ENCODE assay signal across 9 cellular contexts in the genomic region with DNA sequence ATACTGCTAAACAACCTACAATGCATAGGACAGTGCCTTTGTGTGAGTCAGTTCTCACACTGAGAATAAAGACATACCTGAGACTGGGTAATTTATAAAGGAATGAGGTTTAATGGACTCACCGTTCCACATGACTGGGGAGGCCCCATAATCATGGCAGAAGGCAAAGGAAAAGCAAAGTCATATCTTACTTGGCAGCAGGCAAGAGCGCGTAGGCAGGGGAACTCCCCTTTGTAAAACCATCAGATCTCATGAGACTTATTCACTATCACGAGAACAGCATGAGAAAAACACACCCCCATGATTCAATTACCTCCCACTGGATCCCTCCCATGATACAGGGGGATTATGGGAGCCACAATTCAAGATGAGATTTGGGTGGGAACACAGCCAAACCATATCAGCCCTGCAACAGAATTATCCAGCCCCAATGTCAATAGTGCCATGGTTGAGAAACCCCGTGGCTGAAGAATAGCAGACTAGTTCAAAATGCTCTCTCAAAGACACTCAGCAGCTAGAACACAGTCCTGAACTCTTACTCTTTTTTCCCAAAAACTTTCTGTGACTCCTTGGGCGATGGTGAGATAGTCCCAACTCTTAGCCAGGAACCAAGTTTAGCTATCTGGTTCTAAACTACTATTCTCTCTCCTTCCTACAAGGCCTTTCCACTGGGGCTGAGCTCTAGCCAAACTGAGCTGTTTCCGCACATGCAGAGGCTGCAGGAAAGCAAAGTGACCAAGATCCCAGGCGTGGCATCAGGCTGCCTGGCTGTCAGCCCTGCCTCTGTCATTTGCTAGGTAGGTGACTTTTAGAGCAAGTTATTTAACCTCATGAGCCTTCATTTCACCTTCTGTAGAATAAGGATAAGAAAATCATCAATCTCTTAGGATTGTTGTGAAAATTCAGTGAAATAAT. TPM values are rescaled to one million over a fixed set of nuclear protein-coding genes. Genes with fewer than 3 reads are reported as not detected.
A peak's percentile ranks its signal among the peaks of the same experiment; 100 is the strongest.
DNase-seq lines count a peak whose midpoint lies in the region; ATAC-seq and TF ChIP-seq lines count a peak whose summit lies in the region.
"Had no signal": no experiment of that assay in that cellular context is flagged by ENCODE, and none has a peak within 500 bp of the region (broad histone marks: within the 10 kb centered on the region; RNA-seq: fewer than 3 reads in every experiment).

No MANE protein-coding gene starts in this region.

- H4K20me1 ChIP-seq in GM23338 (replicated peaks; ENCODE audit: insufficient read depth) = no peaks in the 10 kb centered on the region

- peaks cover 14% of the 10 kb centered on the region for H3K4me1 Mint-ChIP-seq in GM23338
- no peaks in the 10 kb centered on the region for H3K4me1 Mint-ChIP-seq in Calu3 (ENCODE audit: low read depth, unreplicated experiment)

- TF ChIP-seq CTCF in RWPE2 (IDR thresholded peaks at IDR 0.05; ENCODE audit: poor library complexity, severe bottlenecking) (no peak), kidney epithelial cell (IDR thresholded peaks at IDR 0.05; ENCODE audit: insufficient read depth, low read length, poor library complexity, severe bottlenecking) (no peak), GM23338 (conservative IDR thresholded peaks at IDR 0.05; ENCODE audit: low read depth in 2 of 2) (no peak), Calu3 (IDR thresholded peaks at IDR 0.05; ENCODE audit: unreplicated experiment) (no peak)

- no peaks in the 10 kb centered on the region for H3K9me3 Mint-ChIP-seq in GM23338
- no peaks in the 10 kb centered on the region for H3K9me3 Mint-ChIP-seq in Calu3 (ENCODE audit: low read depth, unreplicated experiment)

- CTCF ChIA-PET in Calu3 (lab: Charles Lee) = interaction anchor here (0.5 to 1.4 kb wide), 2 partner anchors 44 to 785 kb away, joined by 3 read pairs; no protein-coding TSS in a partner anchor

- intact Hi-C loops in Calu3 (cut with micrococcal nuclease; ENCODE audit: unreplicated experiment) = no loop called here

- no peaks in the 10 kb centered on the region for H3K9me3 ChIP-seq in RWPE2 (ENCODE audit: severe bottlenecking)

- H3K4me2 ChIP-seq in GM23338 = no peak overlapping the region

- 0 out of 3 replicates have a peak, but pooled peaks cover 6% of the 10 kb centered on the region for H3K36me3 Mint-ChIP-seq in GM23338 (ENCODE audit: low read depth)
- H3K36me3 Mint-ChIP-seq in Calu3 (ENCODE audit: insufficient read depth, unreplicated experiment) = no peaks in the 10 kb centered on the region

- H3K4me3 ChIP-seq in RWPE2 (ENCODE audit: severe bottlenecking) (no peak overlapping the region), kidney epithelial cell (ENCODE audit: low read depth, low read length) (no peak overlapping the region), GM23338 (no peak overlapping the region)

- H2AFZ ChIP-seq in GM23338 = no peak overlapping the region

- ATAC-seq in GM19351 (IDR thresholded peaks at IDR 0.05; ENCODE audit: unreplicated experiment) = peak; percentile 81
- ATAC-seq in RWPE2 (ENCODE audit: low read depth) = no peak
- no peak for ATAC-seq in GM23338

- H3K79me2 ChIP-seq in GM23338 (replicated peaks; ENCODE audit: insufficient read depth) = no peaks in the 10 kb centered on the region

- no TSS peak for BruUV-seq in Calu3 (replicated peaks; lab: Mats Ljungman, UMichigan)

- DNase-seq in Daoy (ENCODE audit: low read depth) (peak; percentile 46), RWPE2 (ENCODE audit: low spot score) (no peak), kidney epithelial cell (ENCODE audit: low read depth) (peak; percentile 92), KG1 (lab: John Stamatoyannopoulos, UW) (no peak), GM23338 (ENCODE audit: low spot score) (no peak), NCI-H748 treated with DMSO at 0.1 percent for 48 hours (lab: John Stamatoyannopoulos, UW) (no peak), Calu3 (no peak)
- DNase-seq: NCI-H2029 treated with DMSO at 0.1 percent for 48 hours had no signal

- H3K4me1 ChIP-seq in RWPE2 (ENCODE audit: insufficient read depth, poor library complexity, severe bottlenecking) (peaks cover 55% of the 10 kb centered on the region), GM23338 (ENCODE audit: insufficient read depth) (peaks cover 9% of the 10 kb centered on the region; the same call in 1 of the 2 replicates)

- H3K9me2 ChIP-seq in GM23338 (ENCODE audit: insufficient read depth) = peaks cover 8% of the 10 kb centered on the region

- H3K4me3 Mint-ChIP-seq in GM23338 = no peak overlapping the region
- H3K4me3 Mint-ChIP-seq in Calu3 (ENCODE audit: low read depth, unreplicated experiment) = no peak overlapping the region

- H3K27ac Mint-ChIP-seq in GM23338 (no peak overlapping the region), Calu3 (ENCODE audit: unreplicated experiment) (no peak overlapping the region)

- H3K27me3 Mint-ChIP-seq in GM23338 (ENCODE audit: insufficient read depth, low read depth, poor library complexity) = no peaks in the 10 kb centered on the region
- H3K27me3 Mint-ChIP-seq in Calu3 (ENCODE audit: unreplicated experiment) = peaks cover 68% of the 10 kb centered on the region

- H3K27me3 ChIP-seq in RWPE2 (ENCODE audit: insufficient read depth, poor library complexity, severe bottlenecking) = no peaks in the 10 kb centered on the region
- no peaks in the 10 kb centered on the region for H3K27me3 ChIP-seq in kidney epithelial cell (ENCODE audit: control insufficient read depth, insufficient read depth, low read length)
- H3K27me3 ChIP-seq in GM23338 (ENCODE audit: insufficient read depth) = peaks cover 9% of the 10 kb centered on the region; the same call in 1 of the 2 replicates

- no peaks in the 10 kb centered on the region for H3F3A ChIP-seq in GM23338 (replicated peaks; ENCODE audit: low read depth)

- peaks cover 64% of the 10 kb centered on the region for H3K36me3 ChIP-seq in RWPE2 (ENCODE audit: low read depth)
- no peaks in the 10 kb centered on the region for H3K36me3 ChIP-seq in kidney epithelial cell (ENCODE audit: control insufficient read depth, insufficient read depth, low read length)
- H3K36me3 ChIP-seq in GM23338 (ENCODE audit: insufficient read depth) = no peaks in the 10 kb centered on the region

- H3K27ac ChIP-seq in RWPE2 (ENCODE audit: poor library complexity, severe bottlenecking) (peak overlapping the region; percentile 95), GM23338 (ENCODE audit: low read depth) (no peak overlapping the region)

TF ChIP-seq in GM23338, 12 proteins besides CTCF, POLR2A, EP300 and RAD21 (continues in another document):
- no peak for TF ChIP-seq ZNF331 (CRISPR knock-in tag; IDR thresholded peaks at IDR 0.05; ENCODE audit: low read depth)
- TF ChIP-seq POLR2AphosphoS5 (IDR thresholded peaks at IDR 0.05; ENCODE audit: low read depth) = no peak
- TF ChIP-seq CREB1 (CRISPR knock-in tag; IDR thresholded peaks at IDR 0.05; ENCODE audit: low read depth) = no peak
- TF ChIP-seq STAT1 (IDR thresholded peaks at IDR 0.05; ENCODE audit: unreplicated experiment) = no peak

RNA-seq across cellular contexts. Expression of a gene that starts 21.7 kb away (rescaled TPM):
- total RNA-seq in Daoy (2014; rRNA removed; shearing (Covaris generic)) = 0.06 and 0.11 TPM in 2 replicates
- total RNA-seq in kidney epithelial cell (0.58 and 0.96 TPM in 2 replicates), Calu3 (2022) (not detected in 2 replicates)
- 0.27 and 0.59 TPM in 2 replicates for total RNA-seq in GM23338 (2014; rRNA removed; shearing (Covaris generic))
- polyA plus RNA-seq in GM23338 (2016; fragmentation: Nextera tagmentation; extraction: Ambion mirVana) = 0.06 and 0.09 TPM in 2 replicates

Comparison
In these comparisons a context has a peak if more than half of its experiments do, and no peak if none do; other contexts are left out.
1. DNase-seq: peak in Daoy (single experiment) and kidney epithelial cell (single experiment); none in RWPE2 (single experiment), KG1 (single experiment), GM23338 (single experiment), NCI-H748 treated with DMSO at 0.1 percent for 48 hours (single experiment) and Calu3 (single experiment).